ENCODE assay signal across 21 cellular contexts in genomic region chr19:39416152-39416551, GRCh38. TPM values are rescaled to one million over a fixed set of nuclear protein-coding genes. Genes with fewer than 3 reads are reported as not detected.
A peak's percentile ranks its signal among the peaks of the same experiment; 100 is the strongest.
DNase-seq lines count a peak whose midpoint lies in the region; TF ChIP-seq lines count a peak whose summit lies in the region.
"Had no signal": no experiment of that assay in that cellular context is flagged by ENCODE, and none has a peak within 500 bp of the region (broad histone marks: within the 10 kb centered on the region; RNA-seq: fewer than 3 reads in every experiment).

No MANE protein-coding gene starts in this region.

- no peaks in the 10 kb centered on the region for H3K9me3 ChIP-seq in BLaER1
- no peaks in the 10 kb centered on the region for H3K9me3 ChIP-seq in esophagus muscularis mucosa
- H3K9me3 ChIP-seq in skeletal muscle satellite cell (replicated peaks; ENCODE audit: low read length), result no peaks in the 10 kb centered on the region
- no peaks in the 10 kb centered on the region for H3K9me3 ChIP-seq in SK-N-SH
- H3K9me3 ChIP-seq: adrenal gland, Peyer's patch, prostate gland had no signal

- no peak overlapping the region for H2AFZ ChIP-seq in SK-N-SH (ENCODE audit: low read depth)

- H3K27ac Mint-ChIP-seq in HFFc6, result no peak overlapping the region

- POLR2A ChIA-PET in SK-N-SH (lab: Yijun Ruan, JAX), result interaction anchor here (0.9 to 1.1 kb wide), 2 partner anchors 12 to 20 kb away, joined by 3 to 4 read pairs; partner anchors contain the start of gene RPS16

- H3K27me3 Mint-ChIP-seq in HFFc6 (ENCODE audit: insufficient read depth), result peaks cover 17% of the 10 kb centered on the region

- in situ Hi-C loops in brain microvascular endothelial cell (cut with HindIII; ENCODE audit: low pct_ligation_motif_present, low sequenced_read_pairs), result no loop called here

- H3K9me3 Mint-ChIP-seq in HFFc6, result peaks cover 11% of the 10 kb centered on the region
- H3K9me3 Mint-ChIP-seq: CD8-positive, alpha-beta T cell; natural killer cell had no signal

- TF ChIP-seq CTCF in esophagus muscularis mucosa (IDR thresholded peaks at IDR 0.05) (no peak), HFFc6 (IDR thresholded peaks at IDR 0.05) (no peak), brain microvascular endothelial cell (IDR thresholded peaks at IDR 0.05; ENCODE audit: low read depth, low read length, missing control alignments) (no peak), SK-N-SH (IDR thresholded peaks at IDR 0.05) (no peak)

- TF ChIP-seq RAD21 in SK-N-SH (IDR thresholded peaks at IDR 0.05; ENCODE audit: low read length), result no peak

- 72% methylated on average over 10 of the region's 12 CpGs for WGBS in esophagus muscularis mucosa
- WGBS in SK-N-SH (ENCODE audit: low lambda C conversion rate), result 92% methylated on average over 10 of the region's 12 CpGs

- no peak for TF ChIP-seq EP300 in esophagus muscularis mucosa (IDR thresholded peaks at IDR 0.05)
- no peak for TF ChIP-seq EP300 in SK-N-SH (IDR thresholded peaks at IDR 0.05; ENCODE audit: borderline replicate concordance in 1 of 2, low read depth in 1 of 2, low read length in 1 of 2)

- no peak overlapping the region for H3K27ac ChIP-seq in BLaER1
- peak overlapping the region in 3 of 4 donors; percentile 99 to 100 (median 99) for H3K27ac ChIP-seq in esophagus muscularis mucosa (replicated peaks in 1 of 4)
- no peak overlapping the region for H3K27ac ChIP-seq in brain microvascular endothelial cell
- H3K27ac ChIP-seq in SK-N-SH (ENCODE audit: low read depth in 2 of 2, low read length in 1 of 2), result no peak overlapping the region
- H3K27ac ChIP-seq: cardiac muscle cell, prostate gland had no signal

- H3K4me2 ChIP-seq in BLaER1, result no peak overlapping the region
- peak overlapping the region; percentile 95 for H3K4me2 ChIP-seq in skeletal muscle satellite cell (ENCODE audit: low read length)
- H3K4me2 ChIP-seq in SK-N-SH, result no peak overlapping the region; the same call in 1 of the 2 replicates

- H3K79me2 ChIP-seq in SK-N-SH (ENCODE audit: insufficient read depth), result peaks cover 49% of the 10 kb centered on the region

- H3K9ac ChIP-seq in BLaER1 (peak overlapping the region; percentile 34; the same call in 1 of the 2 replicates), skeletal muscle satellite cell (ENCODE audit: low read depth, low read length) (no peak overlapping the region), SK-N-SH (no peak overlapping the region)

- H3K36me3 Mint-ChIP-seq in HFFc6 (ENCODE audit: low read depth), result peaks cover 11% of the 10 kb centered on the region
- H3K36me3 Mint-ChIP-seq: natural killer cell had no signal

- no peaks in the 10 kb centered on the region for H3K9me2 ChIP-seq in SK-N-SH

- peaks cover 32% of the 10 kb centered on the region for H3K4me1 ChIP-seq in BLaER1
- peaks cover 24 to 50% (median 45%) of the 10 kb centered on the region in 4 donors for H3K4me1 ChIP-seq in esophagus muscularis mucosa
- H3K4me1 ChIP-seq in skeletal muscle satellite cell (ENCODE audit: control insufficient read depth, insufficient read depth, low read length), result peaks cover 17% of the 10 kb centered on the region
- H3K4me1 ChIP-seq in SK-N-SH (ENCODE audit: control insufficient read depth in 1 of 2, insufficient read depth in 2 of 2, low read depth in 1 of 2, low read length in 1 of 2), result peaks cover 11 to 21% of the 10 kb centered on the region in 2 experiments; a peak in 3 of 4 replicates
- H3K4me1 ChIP-seq: prostate gland had no signal

- CTCF ChIA-PET in SK-N-SH (lab: Yijun Ruan, JAX), result interaction anchor here (0.9 to 1.9 kb wide), 3 partner anchors 16 to 58 kb away, joined by 3 to 5 read pairs (median 4); no protein-coding TSS in a partner anchor

- no peak overlapping the region for H3K4me3 Mint-ChIP-seq in HFFc6
- H3K4me3 Mint-ChIP-seq: CD8-positive, alpha-beta T cell; natural killer cell had no signal

- H3K36me3 ChIP-seq in BLaER1, result peaks cover 67% of the 10 kb centered on the region
- peaks cover 23% of the 10 kb centered on the region for H3K36me3 ChIP-seq in H7 (replicated peaks; ENCODE audit: control insufficient read depth, insufficient read depth, low read length)
- peaks cover 21 to 57% (median 57%) of the 10 kb centered on the region in 4 donors for H3K36me3 ChIP-seq in esophagus muscularis mucosa
- H3K36me3 ChIP-seq in skeletal muscle satellite cell (ENCODE audit: insufficient read depth, low read length), result peaks cover 34% of the 10 kb centered on the region
- H3K36me3 ChIP-seq in brain microvascular endothelial cell (replicated peaks), result peaks cover 49% of the 10 kb centered on the region
- peaks cover 16 to 18% of the 10 kb centered on the region in 2 experiments for H3K36me3 ChIP-seq in SK-N-SH (replicated peaks in 1 of 2; ENCODE audit: control insufficient read depth in 1 of 2, insufficient read depth in 2 of 2, low read length in 1 of 2)
- H3K36me3 ChIP-seq: prostate gland had no signal

- H3K27me3 ChIP-seq in BLaER1 (no peaks in the 10 kb centered on the region), H7 (ENCODE audit: control insufficient read depth, insufficient read depth, low read length) (no peaks in the 10 kb centered on the region), esophagus muscularis mucosa (no peaks in the 10 kb centered on the region), skeletal muscle satellite cell (ENCODE audit: control insufficient read depth, insufficient read depth, low read length) (no peaks in the 10 kb centered on the region), brain microvascular endothelial cell (replicated peaks) (no peaks in the 10 kb centered on the region), SK-N-SH (ENCODE audit: insufficient read depth) (no peaks in the 10 kb centered on the region)
- H3K27me3 ChIP-seq: adrenal gland, cardiac muscle cell, Peyer's patch had no signal

- intact Hi-C loops in esophagus muscularis mucosa (cut with DNase I), result no loop called here

- H3F3A ChIP-seq in SK-N-SH (replicated peaks; ENCODE audit: insufficient read depth), result peaks cover 25% of the 10 kb centered on the region

- H3K4me1 Mint-ChIP-seq in HFFc6 (ENCODE audit: low read depth), result peaks cover 28% of the 10 kb centered on the region

- peak; percentile 43 for DNase-seq in H7
- DNase-seq in esophagus muscularis mucosa (ENCODE audit: extremely low spot score), result no peak
- DNase-seq in HFFc6, result no peak
- DNase-seq in brain microvascular endothelial cell, result no peak
- no peak for DNase-seq in SK-N-SH
- DNase-seq: activated T-cell treated with anti-CD3 and anti-CD28 coated beads for 4 hours; adrenal gland; CD8-positive, alpha-beta T cell; dermis blood vessel endothelial cell; DMS153; GDM1; natural killer cell; NCI-H1436 treated with DMSO at 0.1 percent for 48 hours; NCI-H510A treated with DMSO at 0.1 percent for 48 hours; NK-92 treated with Interleukin-12 subunit alpha and Interleukin-12 subunit beta, amount 100 ng/mL, for 24 hours; Peyer's patch had no signal

- TF ChIP-seq POLR2A in esophagus muscularis mucosa (IDR thresholded peaks at IDR 0.05; ENCODE audit: low read depth), result no peak

- H4K20me1 ChIP-seq in BLaER1, result peaks cover 34% of the 10 kb centered on the region
- peaks cover 10% of the 10 kb centered on the region; the same call in 1 of the 2 replicates for H4K20me1 ChIP-seq in SK-N-SH (ENCODE audit: insufficient read depth)

- no peak overlapping the region for H3K4me3 ChIP-seq in BLaER1
- H3K4me3 ChIP-seq in H7 (ENCODE audit: insufficient read depth, low read depth, low read length), result no peak overlapping the region
- H3K4me3 ChIP-seq in esophagus muscularis mucosa, result no peak overlapping the region
- H3K4me3 ChIP-seq in skeletal muscle satellite cell (ENCODE audit: low read length), result no peak overlapping the region
- no peak overlapping the region for H3K4me3 ChIP-seq in brain microvascular endothelial cell (ENCODE audit: low read depth, low read length)
- no peak overlapping the region for H3K4me3 ChIP-seq in SK-N-SH (ENCODE audit: low read depth in 2 of 2, low read length in 1 of 2)
- H3K4me3 ChIP-seq: cardiac muscle cell, K562, prostate gland had no signal

RNA-seq across cellular contexts. Expression of gene PLEKHG2, which starts 3.7 kb away (rescaled TPM):
- total RNA-seq in H7 (2014; rRNA removed; shearing (Covaris generic)), result 34.2 and 90.9 TPM in 2 replicates
- total RNA-seq in esophagus muscularis mucosa, result 10 to 100 TPM; 16.7 to 38.4 (median 22.2) TPM
- total RNA-seq in skeletal muscle satellite cell (2012; rRNA removed), result 11.1 and 12.4 TPM in 2 replicates
- total RNA-seq in HFFc6 (2021; fragmentation: NEBNext Ultra II Directional; extraction: Animal tissue kit (Norgen Biotek cat#: 25700)), result 10 to 100 TPM; 38.3 to 56.0 (median 45.7) TPM
- 13.6 and 13.8 TPM in 2 replicates for polyA plus RNA-seq in SK-N-SH (2012; rRNA removed)
- polyA plus RNA-seq in SK-N-SH (2012; cell fraction: cytosol; rRNA removed), result 2.8 and 4.6 TPM in 2 replicates
- polyA plus RNA-seq in SK-N-SH (2012; cell fraction: nucleus; rRNA removed), result 85.4 and 89.2 TPM in 2 replicates

RNA-seq across cellular contexts. Expression of gene ZFP36, which starts 9.5 kb away (rescaled TPM):
- 2.2 and 6.4 TPM in 2 replicates for total RNA-seq in H7 (2014; rRNA removed; shearing (Covaris generic))
- 100 to 1,000 TPM; 135 to 577 (median 196) TPM for total RNA-seq in esophagus muscularis mucosa
- 8.6 and 10.5 TPM in 2 replicates for total RNA-seq in skeletal muscle satellite cell (2012; rRNA removed)
- 10 to 100 TPM; 30.9 to 81.6 (median 68.5) TPM for total RNA-seq in HFFc6 (2021; fragmentation: NEBNext Ultra II Directional; extraction: Animal tissue kit (Norgen Biotek cat#: 25700))
- 19.7 and 49.3 TPM in 2 replicates for polyA plus RNA-seq in SK-N-SH (2012; rRNA removed)
- 21.0 and 26.5 TPM in 2 replicates for polyA plus RNA-seq in SK-N-SH (2012; cell fraction: cytosol; rRNA removed)
- polyA plus RNA-seq in SK-N-SH (2012; cell fraction: nucleus; rRNA removed), result 127 and 135 TPM in 2 replicates

RNA-seq across cellular contexts. Expression of gene RPS16, which starts 19.6 kb away (rescaled TPM):
- 42.4 and 55.8 TPM in 2 replicates for total RNA-seq in H7 (2014; rRNA removed; shearing (Covaris generic))
- 1,000 to 10,000 TPM; 1,316 to 2,441 (median 1,971) TPM for total RNA-seq in esophagus muscularis mucosa
- total RNA-seq in skeletal muscle satellite cell (2012; rRNA removed), result 42.8 and 55.0 TPM in 2 replicates
- 1,000 to 10,000 TPM; 1,647 to 2,008 (median 1,885) TPM for total RNA-seq in HFFc6 (2021; fragmentation: NEBNext Ultra II Directional; extraction: Animal tissue kit (Norgen Biotek cat#: 25700))
- 5,038 and 7,541 TPM in 2 replicates for polyA plus RNA-seq in SK-N-SH (2012; rRNA removed)
- polyA plus RNA-seq in SK-N-SH (2012; cell fraction: cytosol; rRNA removed), result 3,850 and 5,242 TPM in 2 replicates
- 1,787 and 2,864 TPM in 2 replicates for polyA plus RNA-seq in SK-N-SH (2012; cell fraction: nucleus; rRNA removed)

RNA-seq across cellular contexts. Expression of gene MED29, which starts 25.0 kb away (rescaled TPM):
- total RNA-seq in H7 (2014; rRNA removed; shearing (Covaris generic)), result 38.2 and 41.6 TPM in 2 replicates
- 10 to 100 TPM; 24.9 to 58.0 (median 38.3) TPM for total RNA-seq in esophagus muscularis mucosa
- 15.5 and 17.5 TPM in 2 replicates for total RNA-seq in skeletal muscle satellite cell (2012; rRNA removed)
- total RNA-seq in HFFc6 (2021; fragmentation: NEBNext Ultra II Directional; extraction: Animal tissue kit (Norgen Biotek cat#: 25700)), result 10 to 100 TPM; 38.2 to 48.5 (median 45.2) TPM
- 32.0 and 33.1 TPM in 2 replicates for polyA plus RNA-seq in SK-N-SH (2012; rRNA removed)
- polyA plus RNA-seq in SK-N-SH (2012; cell fraction: cytosol; rRNA removed), result 23.5 and 29.6 TPM in 2 replicates
- polyA plus RNA-seq in SK-N-SH (2012; cell fraction: nucleus; rRNA removed), result 21.0 and 21.9 TPM in 2 replicates

RNA-seq across cellular contexts. Expression of gene PAF1, which starts 25.2 kb away (rescaled TPM):
- 20.7 and 21.6 TPM in 2 replicates for total RNA-seq in H7 (2014; rRNA removed; shearing (Covaris generic))
- 10 to 100 TPM; 31.6 to 47.2 (median 41.5) TPM for total RNA-seq in esophagus muscularis mucosa
- 24.8 and 26.0 TPM in 2 replicates for total RNA-seq in skeletal muscle satellite cell (2012; rRNA removed)
- total RNA-seq in HFFc6 (2021; fragmentation: NEBNext Ultra II Directional; extraction: Animal tissue kit (Norgen Biotek cat#: 25700)), result 10 to 100 TPM; 46.8 to 70.0 (median 60.6) TPM
- 57.6 and 65.3 TPM in 2 replicates for polyA plus RNA-seq in SK-N-SH (2012; rRNA removed)
- 55.9 and 65.2 TPM in 2 replicates for polyA plus RNA-seq in SK-N-SH (2012; cell fraction: cytosol; rRNA removed)
- polyA plus RNA-seq in SK-N-SH (2012; cell fraction: nucleus; rRNA removed), result 76.8 and 79.5 TPM in 2 replicates

Comparison
In these comparisons a context has a peak if more than half of its experiments do, and no peak if none do; other contexts are left out.
1. H3K27ac ChIP-seq: peak in esophagus muscularis mucosa (3 of 4); none in BLaER1 (single experiment), brain microvascular endothelial cell (single experiment) and SK-N-SH (0 of 2).
2. RNA of gene RPS16, which starts 19.6 kb away (total RNA-seq): 1,316 to 2,441 TPM in esophagus muscularis mucosa and 1,647 to 2,008 TPM in HFFc6; 42.4 to 55.8 TPM in H7; every median in the first group is over 10 times any median in the second.